ENCODE assay signal across 9 cellular contexts in the genomic region with DNA sequence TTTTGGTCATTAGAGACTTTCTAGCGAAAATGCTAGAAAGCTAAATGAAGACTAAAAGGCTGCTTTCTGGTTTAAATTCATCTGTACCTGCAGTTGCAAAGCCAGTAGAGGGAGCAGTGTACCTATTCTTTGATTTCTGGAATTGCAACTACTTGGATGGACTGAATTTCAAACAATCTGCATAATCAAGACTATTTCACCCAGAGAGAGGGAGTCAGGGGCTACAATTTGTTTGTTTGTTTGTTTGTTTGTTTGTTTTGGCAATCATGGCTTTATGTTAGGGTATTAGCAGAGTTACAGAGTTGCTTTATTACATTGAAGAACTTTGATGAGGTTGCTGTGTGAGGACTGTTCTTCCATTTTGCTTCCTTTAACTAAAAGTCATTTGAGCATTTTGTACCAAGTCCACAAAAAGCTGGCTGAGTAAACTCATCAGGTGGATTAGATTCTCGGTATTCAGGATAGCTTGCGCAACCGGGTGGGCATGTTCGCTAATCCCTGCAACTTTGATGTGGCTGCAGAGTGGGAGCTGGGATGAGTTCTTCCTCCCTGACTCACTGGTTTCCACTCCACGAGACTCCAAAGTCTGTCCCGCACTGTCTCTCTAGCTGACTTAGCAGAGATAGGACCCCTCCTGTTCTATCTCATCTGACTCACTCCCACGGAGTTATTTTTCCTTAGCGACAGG.
DNase-seq lines count a peak whose midpoint lies in the region; ATAC-seq and TF ChIP-seq lines count a peak whose summit lies in the region.
"Had no signal": no experiment of that assay in that cellular context is flagged by ENCODE, and none has a peak within 500 bp of the region (broad histone marks: within the 10 kb centered on the region; RNA-seq: fewer than 3 reads in every experiment).

No MANE protein-coding gene starts in this region.

- H3K4me1 ChIP-seq in left ventricle myocardium inferior (no peaks in the 10 kb centered on the region), sigmoid colon (peaks cover 0 to 9% (median 4%) of the 10 kb centered on the region in 4 donors)

- no peak for TF ChIP-seq POLR2A in sigmoid colon (IDR thresholded peaks at IDR 0.05)

- H3K27me3 Mint-ChIP-seq in activated CD8-positive, alpha-beta T cell treated with anti-CD3 and anti-CD28 coated beads for 36 hours, result peaks cover 13% of the 10 kb centered on the region

- H3K4me3 ChIP-seq in left ventricle myocardium inferior, result no peak overlapping the region
- no peak overlapping the region for H3K4me3 ChIP-seq in sigmoid colon

- no peak for TF ChIP-seq EP300 in sigmoid colon (IDR thresholded peaks at IDR 0.05)

- H3K27ac ChIP-seq in left ventricle myocardium inferior (replicated peaks) (no peak overlapping the region), sigmoid colon (peak overlapping the region in 3 of 4 donors; percentile 14 to 49 (median 26))

- ATAC-seq in activated CD8-positive, alpha-beta T cell treated with anti-CD3 and anti-CD28 coated beads for 36 hours, result no peak
- ATAC-seq in HG02840 (IDR thresholded peaks at IDR 0.05; ENCODE audit: low FRiP score, unreplicated experiment), result no peak
- no peak for ATAC-seq in HG02610 (IDR thresholded peaks at IDR 0.05; ENCODE audit: unreplicated experiment)

- H3K27ac Mint-ChIP-seq in activated CD8-positive, alpha-beta T cell treated with anti-CD3 and anti-CD28 coated beads for 36 hours, result no peak overlapping the region
- H3K27ac Mint-ChIP-seq: activated naive CD4-positive, alpha-beta T cell treated with anti-CD3 and anti-CD28 coated beads, Interleukin-2, amount 50 U/mL, for 24 hours had no signal

- peaks cover 8% of the 10 kb centered on the region for H3K9me3 ChIP-seq in left ventricle myocardium inferior (replicated peaks)
- no peaks in the 10 kb centered on the region for H3K9me3 ChIP-seq in sigmoid colon

- H3K27me3 ChIP-seq in left ventricle myocardium inferior (ENCODE audit: low read depth) (peaks cover 12% of the 10 kb centered on the region), sigmoid colon (no peaks in the 10 kb centered on the region)

- CTCF ChIA-PET in activated CD8-positive, alpha-beta T cell treated with anti-CD3 and anti-CD28 coated beads for 36 hours (lab: Charles Lee), result interaction anchor here (0.7 to 3.4 kb wide), 14 partner anchors 12 to 890 kb away, joined by 3 to 23 read pairs (median 4); no protein-coding TSS in a partner anchor

- TF ChIP-seq CTCF in activated CD8-positive, alpha-beta T cell treated with anti-CD3 and anti-CD28 coated beads for 36 hours (IDR thresholded peaks at IDR 0.05), result peak; percentile 78
- peak; percentile 79 for TF ChIP-seq CTCF in left ventricle myocardium inferior (IDR thresholded peaks at IDR 0.05; ENCODE audit: borderline replicate concordance)
- peak; percentile 73 to 78 (median 75) for TF ChIP-seq CTCF in sigmoid colon (IDR thresholded peaks at IDR 0.05)

- intact Hi-C loops in activated CD8-positive, alpha-beta T cell treated with anti-CD3 and anti-CD28 coated beads for 36 hours (cut with micrococcal nuclease), result loop anchor here (10.0 kb wide), 1 partner anchor 891 kb away; no protein-coding TSS in a partner anchor
- intact Hi-C loops in left ventricle myocardium inferior (cut with micrococcal nuclease) (loop anchor here (5.0 kb wide), 1 partner anchor 888 kb away; no protein-coding TSS in a partner anchor), sigmoid colon (cut with DNase I) (loop anchor here (2.0 to 5.0 kb wide), 3 partner anchors 53 to 891 kb away; a partner anchor contains a TSS)

- H3K4me1 Mint-ChIP-seq in activated CD8-positive, alpha-beta T cell treated with anti-CD3 and anti-CD28 coated beads for 36 hours (ENCODE audit: low read depth), result no peaks in the 10 kb centered on the region
- H3K4me1 Mint-ChIP-seq: activated naive CD4-positive, alpha-beta T cell treated with anti-CD3 and anti-CD28 coated beads, Interleukin-2, amount 50 U/mL, for 24 hours had no signal

- H3K9me3 Mint-ChIP-seq in activated CD8-positive, alpha-beta T cell treated with anti-CD3 and anti-CD28 coated beads for 36 hours, result peaks cover 8% of the 10 kb centered on the region
- H3K9me3 Mint-ChIP-seq: activated naive CD4-positive, alpha-beta T cell treated with anti-CD3 and anti-CD28 coated beads, Interleukin-2, amount 50 U/mL, for 24 hours had no signal

- POLR2A ChIA-PET in activated CD8-positive, alpha-beta T cell treated with anti-CD3 and anti-CD28 coated beads for 36 hours (lab: Charles Lee), result interaction anchor here (0.7 kb wide), 1 partner anchor 863 kb away, joined by 4 read pairs; no protein-coding TSS in a partner anchor

- no peak overlapping the region for H3K4me3 Mint-ChIP-seq in activated CD8-positive, alpha-beta T cell treated with anti-CD3 and anti-CD28 coated beads for 36 hours
- H3K4me3 Mint-ChIP-seq: activated naive CD4-positive, alpha-beta T cell treated with anti-CD3 and anti-CD28 coated beads, Interleukin-2, amount 50 U/mL, for 24 hours had no signal

- no peaks in the 10 kb centered on the region for H3K36me3 Mint-ChIP-seq in activated CD8-positive, alpha-beta T cell treated with anti-CD3 and anti-CD28 coated beads for 36 hours (ENCODE audit: low read depth)
- H3K36me3 Mint-ChIP-seq: activated naive CD4-positive, alpha-beta T cell treated with anti-CD3 and anti-CD28 coated beads, Interleukin-2, amount 50 U/mL, for 24 hours had no signal

- H3K36me3 ChIP-seq in left ventricle myocardium inferior, result no peaks in the 10 kb centered on the region
- no peaks in the 10 kb centered on the region for H3K36me3 ChIP-seq in sigmoid colon

- WGBS in sigmoid colon, 2 donors, result 56 to 65% methylated on average over 9 of the region's 9 CpGs

- peak; percentile 65 for DNase-seq in NCI-H510A treated with DMSO at 0.1 percent for 48 hours (lab: John Stamatoyannopoulos, UW)
- no peak for DNase-seq in NCI-H510A (lab: John Stamatoyannopoulos, UW)
- peak; percentile 37 for DNase-seq in NCI-H1694 (lab: John Stamatoyannopoulos, UW)
- no peak for DNase-seq in activated CD8-positive, alpha-beta T cell treated with anti-CD3 and anti-CD28 coated beads for 36 hours
- DNase-seq in left ventricle myocardium inferior, result no peak
- DNase-seq in sigmoid colon, result peak; percentile 86

Comparison
In these comparisons a context has a peak if more than half of its experiments do, and no peak if none do; other contexts are left out.
1. DNase-seq: peak in NCI-H510A treated with DMSO at 0.1 percent for 48 hours (single experiment), NCI-H1694 (single experiment) and sigmoid colon (single experiment); none in NCI-H510A (single experiment), activated CD8-positive, alpha-beta T cell treated with anti-CD3 and anti-CD28 coated beads for 36 hours (single experiment) and left ventricle myocardium inferior (single experiment).
2. Peak in every context shown above with its lines, with median percentiles within 50 percentile points of each other: CTCF ChIP-seq.